Comparison of ENCODE assay signal across 1 cellular context in genomic region chr6:13648850-13649249, GRCh38.
TF ChIP-seq lines count a peak whose summit lies in the region.

No MANE protein-coding gene starts in this region.

TF ChIP-seq in WTC11, 78 proteins besides CTCF, POLR2A, EP300 and RAD21 (continued from another document):
- TF ChIP-seq ATF2 (CRISPR knock-in tag; IDR thresholded peaks at IDR 0.05; ENCODE audit: borderline replicate concordance, low read depth): no peak
- no peak for TF ChIP-seq NFATC4 (CRISPR knock-in tag; IDR thresholded peaks at IDR 0.05)
- no peak for TF ChIP-seq ZNF263 (CRISPR knock-in tag; IDR thresholded peaks at IDR 0.05; ENCODE audit: low read depth)
- no peak for TF ChIP-seq ATF1 (CRISPR knock-in tag; IDR thresholded peaks at IDR 0.05)
- TF ChIP-seq TEAD1 (CRISPR knock-in tag; IDR thresholded peaks at IDR 0.05): no peak
- TF ChIP-seq ERG (CRISPR knock-in tag; IDR thresholded peaks at IDR 0.05): no peak
